In the genomic region with DNA sequence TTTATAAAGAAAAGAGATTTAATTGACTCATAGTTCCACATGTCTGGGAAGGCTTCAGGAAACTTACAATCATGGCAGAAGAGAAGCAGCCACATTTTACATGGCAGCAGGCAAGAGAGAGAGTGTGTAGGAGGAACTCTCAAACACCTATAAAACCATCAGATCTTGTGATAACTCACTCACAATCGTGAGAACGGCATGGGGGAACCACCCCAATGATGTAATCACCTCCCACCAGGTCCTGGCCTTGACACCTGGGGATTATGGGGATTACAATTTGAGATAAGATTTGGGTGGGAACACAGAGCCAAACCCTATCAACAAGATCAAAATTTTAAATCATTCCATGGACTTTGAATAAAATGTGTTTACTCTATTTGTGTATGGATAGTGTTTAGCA, we compare ENCODE assay signal across 33 cellular contexts.
"Had no signal": no experiment of that assay in that cellular context is flagged by ENCODE, and none has a peak within 500 bp of the region (broad histone marks: within the 10 kb centered on the region; RNA-seq: fewer than 3 reads in every experiment).

No MANE protein-coding gene starts in this region.

- H3K36me3 ChIP-seq: adrenal gland, brain microvascular endothelial cell, breast epithelium had no signal

- H3K4me1 ChIP-seq: adrenal gland, body of pancreas, breast epithelium had no signal

- FAIRE-seq: astrocyte, TTC549 had no signal

- H3K9me3 ChIP-seq: adrenal gland, body of pancreas, breast epithelium had no signal

- H3K4me3 ChIP-seq: adrenal gland, body of pancreas, breast epithelium had no signal

- H3K27me3 ChIP-seq: adrenal gland, body of pancreas, brain microvascular endothelial cell, breast epithelium had no signal

- ATAC-seq: activated CD8-positive, alpha-beta T cell treated with anti-CD3 and anti-CD28 coated beads for 36 hours; activated naive CD4-positive, alpha-beta T cell treated with anti-CD3 and anti-CD28 coated beads, Interleukin-2, amount 50 U/mL, for 72 hours; activated T-cell treated with anti-CD3 and anti-CD28 coated beads, Interleukin-2, amount 50 U/mL, for 4 hours; activated T-cell treated with anti-CD3 and anti-CD28 coated beads, Interleukin-2, amount 50 U/mL, for 72 hours; activated T-helper 17 cell treated with anti-CD3 and anti-CD28 coated beads, Interleukin-2, amount 50 U/mL, for 72 hours; body of pancreas had no signal

- H3K27ac ChIP-seq: adrenal gland, body of pancreas, brain microvascular endothelial cell, breast epithelium, VCaP had no signal

- DNase-seq: activated B cell treated with CpG ODN at 0.5 μM for 24 hours; activated CD4-positive, alpha-beta memory T cell treated with anti-CD3 and anti-CD28 coated beads for 36 hours; activated CD4-positive, alpha-beta T cell treated with anti-CD3 and anti-CD28 coated beads for 4 hours; activated CD4-positive, alpha-beta T cell treated with anti-CD3 and anti-CD28 coated beads, Interleukin-2, amount 10 ng/mL, durations not matched to agents 24 days and 14 days; activated CD4-positive, alpha-beta T cell treated with anti-CD3 and anti-CD28 coated beads, Interleukin-2, amount 50 U/mL, for 1 hour; activated CD4-positive, alpha-beta T cell treated with anti-CD3 and anti-CD28 coated beads, Interleukin-2, amount 50 U/mL, for 4 hours; activated CD4-positive, CD25-positive, alpha-beta regulatory T cell treated with anti-CD3 and anti-CD28 coated beads, Interleukin-2, amount 50 U/mL, for 72 hours; activated CD8-positive, alpha-beta memory T cell treated with anti-CD3 and anti-CD28 coated beads, Interleukin-2, amount 50 U/mL, for 4 hours; activated CD8-positive, alpha-beta T cell treated with anti-CD3 and anti-CD28 coated beads for 36 hours; activated effector memory CD4-positive, alpha-beta T cell treated with anti-CD3 and anti-CD28 coated beads, Interleukin-2, amount 50 U/mL, for 16 hours; activated gamma-delta T cell treated with Interleukin-2 at 50 U/mL for 16 hours; activated naive CD4-positive, alpha-beta T cell; activated naive CD4-positive, alpha-beta T cell treated with anti-CD3 and anti-CD28 coated beads for 36 hours; activated naive CD4-positive, alpha-beta T cell treated with anti-CD3 and anti-CD28 coated beads, Interleukin-2, amount 50 U/mL, for 16 hours; activated naive CD8-positive, alpha-beta T cell treated with anti-CD3 and anti-CD28 coated beads for 36 hours; activated T-cell treated with anti-CD3 and anti-CD28 coated beads for 4 hours; activated T-cell treated with anti-CD3 and anti-CD28 coated beads, Interleukin-2, amount 50 U/mL, for 1 hour; activated T-cell treated with anti-CD3 and anti-CD28 coated beads, Interleukin-2, amount 50 U/mL, for 4 hours; activated T-cell treated with anti-CD3 and anti-CD28 coated beads, Interleukin-2, amount 50 U/mL, for 72 hours; adrenal gland; amniotic stem cell; aorta; body of pancreas; brain microvascular endothelial cell; central memory CD4-positive, alpha-beta T cell; T-helper 2 cell; T-helper 9 cell had no signal
